Comparison of ENCODE assay signal across 21 cellular contexts in genomic region chr11:43101113-43101512, GRCh38.
"Had no signal": no experiment of that assay in that cellular context is flagged by ENCODE, and none has a peak within 500 bp of the region (broad histone marks: within the 10 kb centered on the region; RNA-seq: fewer than 3 reads in every experiment).

No MANE protein-coding gene starts in this region.

- H3K9me3 ChIP-seq: SJSA1, SK-N-SH had no signal

- H3K27me3 ChIP-seq: SJSA1 had no signal

- H3K27ac ChIP-seq: KMS-11, SJSA1 had no signal

- H3K4me3 ChIP-seq: K562, SJSA1 had no signal

- H3K4me2 ChIP-seq: KMS-11, SK-N-SH had no signal

- ATAC-seq: K562, T-cell had no signal

- H3K36me3 ChIP-seq: SJSA1 had no signal

- H3K4me1 ChIP-seq: SJSA1 had no signal

- DNase-seq: Kasumi-1, MM.1S, NCI-H1092 treated with DMSO at 0.1 percent for 48 hours, NCI-H1436, NCI-H187, NCI-H2029, NCI-H2081 treated with DMSO at 0.1 percent for 48 hours, NCI-H2171 treated with DMSO at 0.1 percent for 48 hours, NCI-H524, NCI-H526 treated with DMSO at 0.1 percent for 48 hours, NCI-H748 treated with DMSO at 0.1 percent for 48 hours, Right ventricle myocardium superior, RPMI8226, SIG-M5, SK-N-SH, SW 1271, T-cell had no signal

- H3K9ac ChIP-seq: KMS-11, SK-N-SH had no signal

- FAIRE-seq: K562, RCC 7860 had no signal
